1 cellular context compared by ENCODE assay signal in the genomic region with DNA sequence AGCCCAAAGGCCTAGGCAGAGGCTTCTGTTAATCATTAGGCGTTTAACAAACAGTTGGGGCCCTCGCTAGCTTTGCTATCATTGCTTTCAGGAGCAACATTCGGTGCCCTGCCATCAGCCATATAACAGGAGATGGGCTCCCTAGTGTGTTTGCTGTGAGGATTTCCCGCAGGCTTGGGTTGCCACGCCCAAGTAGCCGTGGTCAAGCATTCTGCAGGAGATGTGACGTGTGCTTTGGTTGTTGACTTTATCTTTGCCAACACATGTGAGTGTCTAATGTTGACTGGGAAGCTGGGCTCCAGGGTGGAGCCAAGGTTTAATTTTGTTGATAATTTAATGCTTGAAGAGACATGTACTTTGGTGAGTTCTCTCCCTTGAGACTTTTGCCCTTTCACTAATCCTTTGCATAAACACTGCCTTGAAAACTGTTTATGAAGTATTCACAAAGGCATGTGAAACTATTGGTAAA.
TF ChIP-seq lines count a peak whose summit lies in the region.

No MANE protein-coding gene starts in this region.

TF ChIP-seq in HepG2, 621 proteins besides CTCF, POLR2A, EP300 and RAD21 (continued from another document):
- TF ChIP-seq, protein P1, sequence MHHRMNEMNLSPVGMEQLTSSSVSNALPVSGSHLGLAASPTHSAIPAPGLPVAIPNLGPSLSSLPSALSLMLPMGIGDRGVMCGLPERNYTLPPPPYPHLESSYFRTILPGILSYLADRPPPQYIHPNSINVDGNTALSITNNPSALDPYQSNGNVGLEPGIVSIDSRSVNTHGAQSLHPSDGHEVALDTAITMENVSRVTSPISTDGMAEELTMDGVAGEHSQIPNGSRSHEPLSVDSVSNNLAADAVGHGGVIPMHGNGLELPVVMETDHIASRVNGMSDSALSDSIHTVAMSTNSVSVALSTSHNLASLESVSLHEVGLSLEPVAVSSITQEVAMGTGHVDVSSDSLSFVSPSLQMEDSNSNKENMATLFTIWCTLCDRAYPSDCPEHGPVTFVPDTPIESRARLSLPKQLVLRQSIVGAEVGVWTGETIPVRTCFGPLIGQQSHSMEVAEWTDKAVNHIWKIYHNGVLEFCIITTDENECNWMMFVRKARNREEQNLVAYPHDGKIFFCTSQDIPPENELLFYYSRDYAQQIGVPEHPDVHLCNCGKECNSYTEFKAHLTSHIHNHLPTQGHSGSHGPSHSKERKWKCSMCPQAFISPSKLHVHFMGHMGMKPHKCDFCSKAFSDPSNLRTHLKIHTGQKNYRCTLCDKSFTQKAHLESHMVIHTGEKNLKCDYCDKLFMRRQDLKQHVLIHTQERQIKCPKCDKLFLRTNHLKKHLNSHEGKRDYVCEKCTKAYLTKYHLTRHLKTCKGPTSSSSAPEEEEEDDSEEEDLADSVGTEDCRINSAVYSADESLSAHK (CRISPR knock-in tag; IDR thresholded peaks at IDR 0.05; ENCODE audit: borderline replicate concordance): no peak
- no peak for TF ChIP-seq REXO4 (CRISPR knock-in tag; IDR thresholded peaks at IDR 0.05; ENCODE audit: borderline replicate concordance)
- TF ChIP-seq, protein P2, sequence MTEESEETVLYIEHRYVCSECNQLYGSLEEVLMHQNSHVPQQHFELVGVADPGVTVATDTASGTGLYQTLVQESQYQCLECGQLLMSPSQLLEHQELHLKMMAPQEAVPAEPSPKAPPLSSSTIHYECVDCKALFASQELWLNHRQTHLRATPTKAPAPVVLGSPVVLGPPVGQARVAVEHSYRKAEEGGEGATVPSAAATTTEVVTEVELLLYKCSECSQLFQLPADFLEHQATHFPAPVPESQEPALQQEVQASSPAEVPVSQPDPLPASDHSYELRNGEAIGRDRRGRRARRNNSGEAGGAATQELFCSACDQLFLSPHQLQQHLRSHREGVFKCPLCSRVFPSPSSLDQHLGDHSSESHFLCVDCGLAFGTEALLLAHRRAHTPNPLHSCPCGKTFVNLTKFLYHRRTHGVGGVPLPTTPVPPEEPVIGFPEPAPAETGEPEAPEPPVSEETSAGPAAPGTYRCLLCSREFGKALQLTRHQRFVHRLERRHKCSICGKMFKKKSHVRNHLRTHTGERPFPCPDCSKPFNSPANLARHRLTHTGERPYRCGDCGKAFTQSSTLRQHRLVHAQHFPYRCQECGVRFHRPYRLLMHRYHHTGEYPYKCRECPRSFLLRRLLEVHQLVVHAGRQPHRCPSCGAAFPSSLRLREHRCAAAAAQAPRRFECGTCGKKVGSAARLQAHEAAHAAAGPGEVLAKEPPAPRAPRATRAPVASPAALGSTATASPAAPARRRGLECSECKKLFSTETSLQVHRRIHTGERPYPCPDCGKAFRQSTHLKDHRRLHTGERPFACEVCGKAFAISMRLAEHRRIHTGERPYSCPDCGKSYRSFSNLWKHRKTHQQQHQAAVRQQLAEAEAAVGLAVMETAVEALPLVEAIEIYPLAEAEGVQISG (CRISPR knock-in tag; IDR thresholded peaks at IDR 0.05): peak; percentile 23; the same call in 1 of the 2 replicates
- TF ChIP-seq RBM22 (optimal IDR thresholded peaks at IDR 0.05; ENCODE audit: low read length): no peak
